Comparison of ENCODE assay signal across 8 cellular contexts in genomic region chr19:18274303-18274775, GRCh38. TPM values are rescaled to one million over a fixed set of nuclear protein-coding genes. Genes with fewer than 3 reads are reported as not detected.
A peak's percentile ranks its signal among the peaks of the same experiment; 100 is the strongest.
DNase-seq lines count a peak whose midpoint lies in the region; ATAC-seq and TF ChIP-seq lines count a peak whose summit lies in the region.

TSS of gene IQCN (minus strand) at chr19:18274452. CDS start at chr19:18269478, 4,974 bp downstream.

- POLR2A ChIA-PET in PC-3 (lab: Charles Lee; ENCODE audit: unreplicated experiment), result no interaction called here

- peaks cover 51% of the 10 kb centered on the region for H3K27me3 Mint-ChIP-seq in CD4-positive, CD25-positive, alpha-beta regulatory T cell
- no peaks in the 10 kb centered on the region for H3K27me3 Mint-ChIP-seq in effector memory CD8-positive, alpha-beta T cell
- no peaks in the 10 kb centered on the region for H3K27me3 Mint-ChIP-seq in nephron (ENCODE audit: low read depth)

- H3K4me1 Mint-ChIP-seq in CD4-positive, CD25-positive, alpha-beta regulatory T cell, result peaks cover 3 to 58% (median 25%) of the 10 kb centered on the region in 4 donors
- H3K4me1 Mint-ChIP-seq in effector memory CD8-positive, alpha-beta T cell (ENCODE audit: low read depth in 2 of 2), result peaks cover 21 to 26% of the 10 kb centered on the region in 2 donors
- peaks cover 8% of the 10 kb centered on the region for H3K4me1 Mint-ChIP-seq in nephron

- H3K4me1 ChIP-seq in CD4-positive, CD25-positive, alpha-beta regulatory T cell (ENCODE audit: control insufficient read depth, insufficient read depth, low read length, poor library complexity, severe bottlenecking), result peaks cover 36% of the 10 kb centered on the region
- H3K4me1 ChIP-seq in PC-3 (ENCODE audit: insufficient read depth, low read length), result peaks cover 23% of the 10 kb centered on the region

- peak within 1 kb of the TSS; percentile 19 for H3K4me3 ChIP-seq in CD4-positive, CD25-positive, alpha-beta regulatory T cell (ENCODE audit: low read depth, low read length)
- no peak within 1 kb of the TSS for H3K4me3 ChIP-seq in PC-3 (ENCODE audit: low read length)

- H3K9me2 ChIP-seq in PC-3 (replicated peaks; ENCODE audit: low read length), result no peaks in the 10 kb centered on the region

- no peaks in the 10 kb centered on the region for H3F3A ChIP-seq in PC-3 (ENCODE audit: low read length, unreplicated experiment)

- no peak within 1 kb of the TSS for H3K9ac ChIP-seq in PC-3 (ENCODE audit: low read length)

- intact Hi-C loops in PC-3 (cut with micrococcal nuclease), result loop anchor here (10.0 kb wide), 1 partner anchor 140 kb away; the partner anchor contains the start of gene SSBP4

- DNase-seq in CD4-positive, CD25-positive, alpha-beta regulatory T cell, result peak; percentile 37 to 69 (median 54)
- DNase-seq in PC-3 (no peak), NCI-H2227 (lab: John Stamatoyannopoulos, UW; ENCODE audit: unreplicated experiment) (no peak), germinal center (ENCODE audit: low spot score) (no peak)
- peak in 1 of 3 experiments; percentile 41 for DNase-seq in effector memory CD8-positive, alpha-beta T cell

- no TSS peak for BruUV-seq in PC-3 (replicated peaks; lab: Mats Ljungman, UMichigan)

- peaks cover 21% of the 10 kb centered on the region for H3K36me3 ChIP-seq in CD4-positive, CD25-positive, alpha-beta regulatory T cell (ENCODE audit: control insufficient read depth, insufficient read depth, low read length)
- no peaks in the 10 kb centered on the region for H3K36me3 ChIP-seq in PC-3 (ENCODE audit: low read depth, low read length)

- H3K27ac ChIP-seq in CD4-positive, CD25-positive, alpha-beta regulatory T cell (ENCODE audit: insufficient read depth, low read length, poor library complexity, severe bottlenecking), result no peak within 1 kb of the TSS
- peak within 1 kb of the TSS; percentile 71 for H3K27ac ChIP-seq in PC-3 (ENCODE audit: low read length)

- TF ChIP-seq CTCF in PC-3 (conservative IDR thresholded peaks at IDR 0.05; ENCODE audit: low read depth, low read length), result no peak
- TF ChIP-seq CTCF in nephron (IDR thresholded peaks at IDR 0.05; ENCODE audit: unreplicated experiment in 3 of 3), result no peak

- H3K4me3 Mint-ChIP-seq in CD4-positive, CD25-positive, alpha-beta regulatory T cell, result peak within 1 kb of the TSS; percentile 59 to 98 (median 68)
- H3K4me3 Mint-ChIP-seq in effector memory CD8-positive, alpha-beta T cell, result peak within 1 kb of the TSS; percentile 23 to 58
- H3K4me3 Mint-ChIP-seq in nephron, result peak within 1 kb of the TSS in 1 of 3 experiments; percentile 22

- peak in 1 of 2 donors; percentile 30 for ATAC-seq in CD4-positive, CD25-positive, alpha-beta regulatory T cell (ENCODE audit: low read depth in 2 of 2)
- ATAC-seq in PC-3 (no peak; the same call in 1 of the 2 replicates), GM21825 (IDR thresholded peaks at IDR 0.05; ENCODE audit: unreplicated experiment) (no peak), GM21390 (IDR thresholded peaks at IDR 0.05; ENCODE audit: unreplicated experiment) (no peak)
- ATAC-seq in effector memory CD8-positive, alpha-beta T cell (replicated peaks), result peak; percentile 9

- H3K27me3 ChIP-seq in CD4-positive, CD25-positive, alpha-beta regulatory T cell (ENCODE audit: control insufficient read depth, insufficient read depth, low read length), result no peaks in the 10 kb centered on the region
- no peaks in the 10 kb centered on the region for H3K27me3 ChIP-seq in PC-3 (ENCODE audit: low read length)

- H3K79me2 ChIP-seq in PC-3 (ENCODE audit: low read length), result peaks cover 16% of the 10 kb centered on the region

- peaks cover 0 to 22% (median 0%) of the 10 kb centered on the region in 7 donors for H3K9me3 Mint-ChIP-seq in CD4-positive, CD25-positive, alpha-beta regulatory T cell
- no peaks in the 10 kb centered on the region for H3K9me3 Mint-ChIP-seq in effector memory CD8-positive, alpha-beta T cell
- H3K9me3 Mint-ChIP-seq in nephron, result no peaks in the 10 kb centered on the region

- H3K36me3 Mint-ChIP-seq in CD4-positive, CD25-positive, alpha-beta regulatory T cell, result peaks cover 11% of the 10 kb centered on the region
- peaks cover 99% of the 10 kb centered on the region for H3K36me3 Mint-ChIP-seq in effector memory CD8-positive, alpha-beta T cell (ENCODE audit: insufficient read depth)
- peaks cover 20% of the 10 kb centered on the region for H3K36me3 Mint-ChIP-seq in nephron (ENCODE audit: low read depth)

- H3K4me2 ChIP-seq in PC-3 (ENCODE audit: low read length), result peak within 1 kb of the TSS; percentile 69

- no peak within 1 kb of the TSS for H2AFZ ChIP-seq in PC-3 (ENCODE audit: low read length)

- H3K27ac Mint-ChIP-seq in CD4-positive, CD25-positive, alpha-beta regulatory T cell, result peak within 1 kb of the TSS in 2 of 3 donors; percentile 78 to 99
- H3K27ac Mint-ChIP-seq in effector memory CD8-positive, alpha-beta T cell, result peak within 1 kb of the TSS; percentile 87 to 96
- H3K27ac Mint-ChIP-seq in nephron, result peak within 1 kb of the TSS; percentile 13 to 27 (median 22)

- H4K20me1 ChIP-seq in PC-3 (ENCODE audit: low read length), result peaks cover 13% of the 10 kb centered on the region

- H3K9me3 ChIP-seq in CD4-positive, CD25-positive, alpha-beta regulatory T cell (ENCODE audit: control insufficient read depth in 2 of 2, low read length in 2 of 2), result no peaks in the 10 kb centered on the region
- no peaks in the 10 kb centered on the region for H3K9me3 ChIP-seq in PC-3 (ENCODE audit: low read length)

- CTCF ChIA-PET in PC-3 (lab: Charles Lee), result interaction anchor here (0.5 to 1.4 kb wide), 2 partner anchors 52 to 54 kb away, joined by 3 to 8 read pairs; no protein-coding TSS in a partner anchor

RNA-seq across cellular contexts. Expression of gene IQCN, which starts in this region (rescaled TPM):
- total RNA-seq in CD4-positive, CD25-positive, alpha-beta regulatory T cell, result 26.5 TPM
- under 1 TPM in 3 of 4 donors, not detected in 1; 0.03 to 0.28 (median 0.16) TPM for polyA plus RNA-seq in CD4-positive, CD25-positive, alpha-beta regulatory T cell
- total RNA-seq in PC-3 (2014; rRNA removed), result 0.33 and 0.69 TPM in 2 replicates

Comparison
In these comparisons a context has a peak if more than half of its experiments do, and no peak if none do; other contexts are left out.
1. RNA of gene IQCN (total RNA-seq): 26.5 TPM in CD4-positive, CD25-positive, alpha-beta regulatory T cell (single experiment); 0.33 to 0.69 TPM in PC-3; every median in the first group is over 10 times any median in the second.
2. DNase-seq: peak in CD4-positive, CD25-positive, alpha-beta regulatory T cell (3 of 3); none in PC-3 (single experiment), NCI-H2227 (single experiment) and germinal center (single experiment).
3. H3K27ac Mint-ChIP-seq: peak in every context shown above with its lines; median percentile 92 in effector memory CD8-positive, alpha-beta T cell; 88 in CD4-positive, CD25-positive, alpha-beta regulatory T cell; 22 in nephron.